Comparison of ENCODE assay signal across 29 cellular contexts in genomic region chr1:210724768-210725167, GRCh38.
"Had no signal": no experiment of that assay in that cellular context is flagged by ENCODE, and none has a peak within 500 bp of the region (broad histone marks: within the 10 kb centered on the region; RNA-seq: fewer than 3 reads in every experiment).

No MANE protein-coding gene starts in this region.

- DNase-seq: activated CD4-positive, alpha-beta memory T cell treated with anti-CD3 and anti-CD28 coated beads, Interleukin-2, amount 10 ng/mL, durations not matched to agents 7 days and 5 days; activated CD4-positive, alpha-beta T cell treated with anti-CD3 and anti-CD28 coated beads for 1 hour; activated CD4-positive, alpha-beta T cell treated with anti-CD3 and anti-CD28 coated beads for 36 hours; activated CD4-positive, alpha-beta T cell treated with anti-CD3 and anti-CD28 coated beads for 48 hours; activated CD4-positive, alpha-beta T cell treated with anti-CD3 and anti-CD28 coated beads, Interleukin-2, amount 10 ng/mL, durations not matched to agents 7 days and 5 days; activated CD4-positive, alpha-beta T cell treated with anti-CD3 and anti-CD28 coated beads, Interleukin-2, amount 50 U/mL, for 48 hours; activated CD4-positive, CD25-positive, alpha-beta regulatory T cell; activated CD8-positive, alpha-beta memory T cell treated with anti-CD3 and anti-CD28 coated beads for 24 hours; activated CD8-positive, alpha-beta memory T cell treated with anti-CD3 and anti-CD28 coated beads, Interleukin-2, amount 10 ng/mL, durations not matched to agents 7 days and 5 days; activated CD8-positive, alpha-beta memory T cell treated with anti-CD3 and anti-CD28 coated beads, Interleukin-2, amount 50 U/mL, for 48 hours; activated CD8-positive, alpha-beta T cell treated with anti-CD3 and anti-CD28 coated beads, Interleukin-2, amount 10 ng/mL, durations not matched to agents 7 days and 5 days; activated effector memory CD4-positive, alpha-beta T cell treated with Interleukin-2 at 50 U/mL for 16 hours; activated gamma-delta T cell; activated naive CD4-positive, alpha-beta T cell treated with anti-CD3 and anti-CD28 coated beads, Interleukin-2, amount 10 ng/mL, durations not matched to agents 7 days and 5 days; activated naive CD4-positive, alpha-beta T cell treated with Interleukin-2 at 50 U/mL for 16 hours; activated naive CD8-positive, alpha-beta T cell treated with anti-CD3 and anti-CD28 coated beads, Interleukin-2, amount 10 ng/mL, durations not matched to agents 7 days and 5 days; activated naive CD8-positive, alpha-beta T cell treated with anti-CD3 and anti-CD28 coated beads, Interleukin-2, amount 50 U/mL, for 24 hours; activated T-cell treated with anti-CD3 and anti-CD28 coated beads, Interleukin-2, amount 50 U/mL, for 24 hours; activated T-cell treated with anti-CD3 and anti-CD28 coated beads, Interleukin-2, amount 50 U/mL, for 48 hours; amygdala; aorta; body of pancreas; brain microvascular endothelial cell; central memory CD4-positive, alpha-beta T cell; T-helper 1 cell; T-helper 2 cell; T-helper 9 cell; WERI-Rb-1 had no signal

- H3K4me3 ChIP-seq: body of pancreas, breast epithelium had no signal

- H3K27me3 ChIP-seq: body of pancreas, brain microvascular endothelial cell, breast epithelium had no signal

- H3K27ac ChIP-seq: body of pancreas, brain microvascular endothelial cell, breast epithelium, WERI-Rb-1 had no signal
